Comparison of ENCODE assay signal across 9 cellular contexts in the genomic region with DNA sequence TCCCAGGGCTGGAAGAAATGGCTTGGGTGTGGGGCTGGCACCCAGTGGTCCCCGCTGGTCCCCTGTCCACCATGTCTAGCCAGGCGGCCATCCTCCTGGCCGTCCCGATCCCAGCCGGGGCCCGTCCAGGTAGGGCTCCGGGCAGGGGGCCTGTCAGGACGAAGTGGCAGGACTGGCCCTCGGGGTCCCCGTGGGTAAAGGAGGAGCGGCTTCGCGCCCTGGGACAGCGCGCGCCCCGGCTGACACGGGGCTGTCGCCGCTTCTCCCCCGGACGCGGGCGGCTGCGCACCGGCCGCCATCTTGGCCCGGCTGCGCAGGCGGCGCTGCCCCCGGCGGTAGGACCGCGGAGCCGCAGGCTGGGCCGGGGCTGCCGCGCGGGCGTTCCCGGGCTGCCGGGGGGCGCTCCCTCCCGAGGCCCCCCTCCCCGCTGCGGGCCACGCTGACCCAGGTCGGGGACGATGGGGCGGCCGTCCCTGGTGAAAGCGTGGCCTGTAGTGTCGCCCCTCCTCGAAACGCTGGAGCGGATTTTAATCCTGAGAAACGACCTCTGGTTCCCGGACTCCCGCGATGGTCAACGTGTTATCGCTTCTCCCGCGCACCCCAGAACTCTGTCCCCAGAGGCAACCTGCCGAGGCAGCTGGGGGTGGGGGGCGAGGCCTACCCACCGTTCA.
DNase-seq lines count a peak whose midpoint lies in the region; ATAC-seq and TF ChIP-seq lines count a peak whose summit lies in the region.
"Had no signal": no experiment of that assay in that cellular context is flagged by ENCODE, and none has a peak within 500 bp of the region (broad histone marks: within the 10 kb centered on the region; RNA-seq: fewer than 3 reads in every experiment).

No MANE protein-coding gene starts in this region.

- H3K18ac ChIP-seq in trophoblast cell (ENCODE audit: low read length), result peak overlapping the region; percentile 71

- no peak; a peak in 1 of 6 replicates for TF ChIP-seq CTCF in HCT116 (IDR thresholded peaks at IDR 0.05 in 2 of 3, conservative IDR thresholded peaks at IDR 0.05 in 1 of 3; ENCODE audit: borderline replicate concordance in 1 of 3, insufficient read depth in 1 of 3, low read depth in 2 of 3, low read length in 2 of 3)

- no peak overlapping the region for H2AK5ac ChIP-seq in trophoblast cell (ENCODE audit: low read length)

- POLR2A ChIA-PET in CD4-positive, alpha-beta memory T cell (lab: Charles Lee; ENCODE audit: partially characterized antibody), result interaction anchor here (1.5 to 3.8 kb wide), 4 partner anchors 18 to 60 kb away, joined by 4 to 15 read pairs (median 6); partner anchors contain the start of gene BCOR
- POLR2A ChIA-PET in HCT116 (lab: Charles Lee), result no interaction called here

- peak overlapping the region; percentile 86 for H4K8ac ChIP-seq in trophoblast cell (ENCODE audit: low read depth, low read length)

- peak overlapping the region; percentile 85 for H2BK120ac ChIP-seq in trophoblast cell (ENCODE audit: insufficient read depth, low read length, poor library complexity)

- BruUV-seq in HCT116 (replicated peaks; lab: Mats Ljungman, UMichigan), result no TSS peak

- no peak for TF ChIP-seq POLR2A in HCT116 (IDR thresholded peaks at IDR 0.05; ENCODE audit: borderline replicate concordance, extremely low read depth, insufficient read depth, insufficient read length)

- H3K9me2 ChIP-seq in HCT116 (ENCODE audit: insufficient read depth), result no peaks in the 10 kb centered on the region

- no peaks in the 10 kb centered on the region for H3K27me3 ChIP-seq in CD4-positive, alpha-beta memory T cell (ENCODE audit: insufficient read depth, low read length)
- no peaks in the 10 kb centered on the region for H3K27me3 ChIP-seq in HCT116 (ENCODE audit: insufficient read depth, low read length)
- peaks cover 16% of the 10 kb centered on the region for H3K27me3 ChIP-seq in trophoblast cell (ENCODE audit: insufficient read depth, low read length)

- H3K4me3 Mint-ChIP-seq in CD4-positive, alpha-beta memory T cell, result peak overlapping the region; percentile 76 to 87 (median 80)
- peak overlapping the region; percentile 71 for H3K4me3 Mint-ChIP-seq in activated T-helper 1 cell treated with anti-CD3 and anti-CD28 coated beads, Interleukin-12 subunit alpha, Interleukin-12 subunit beta, Interleukin-2, Interleukin-4 antibody, amounts not matched to agents 30 ng/mL and 10 ng/mL and 1 ng/mL, durations not matched to agents 14 hours and 24 hours and 36 hours

- peak overlapping the region; percentile 67 for H3K14ac ChIP-seq in trophoblast cell (ENCODE audit: low read length)

- H2AFZ ChIP-seq in HCT116 (ENCODE audit: low read depth, low read length, poor library complexity, severe bottlenecking), result peak overlapping the region; percentile 54
- H2AFZ ChIP-seq in trophoblast cell (ENCODE audit: insufficient read depth, low read length, poor library complexity), result peak overlapping the region; percentile 94

- TF ChIP-seq RAD21 in HCT116 (IDR thresholded peaks at IDR 0.05; ENCODE audit: low read depth), result no peak

- H3K9me3 Mint-ChIP-seq in CD4-positive, alpha-beta memory T cell, result peaks cover 0 to 1% (median 0%) of the 10 kb centered on the region in 8 donors
- H3K9me3 Mint-ChIP-seq in activated T-helper 1 cell treated with anti-CD3 and anti-CD28 coated beads, Interleukin-12 subunit alpha, Interleukin-12 subunit beta, Interleukin-2, Interleukin-4 antibody, amounts not matched to agents 30 ng/mL and 10 ng/mL and 1 ng/mL, durations not matched to agents 14 hours and 24 hours and 36 hours, result no peaks in the 10 kb centered on the region

- H3K9me3 ChIP-seq in CD4-positive, alpha-beta memory T cell (ENCODE audit: control insufficient read depth in 1 of 2, low read length in 2 of 2), result no peaks in the 10 kb centered on the region
- H3K9me3 ChIP-seq in HCT116 (ENCODE audit: control insufficient read depth in 1 of 2, insufficient read depth in 1 of 2, low read depth in 1 of 2, low read length in 2 of 2) (no peaks in the 10 kb centered on the region), trophoblast cell (ENCODE audit: insufficient read depth, low read depth, low read length) (no peaks in the 10 kb centered on the region)

- H3K4me3 ChIP-seq in CD4-positive, alpha-beta memory T cell (ENCODE audit: low read length in 2 of 2), result peak overlapping the region; percentile 17 to 38
- peak overlapping the region; percentile 45 to 59 for H3K4me3 ChIP-seq in HCT116 (replicated peaks in 1 of 2; ENCODE audit: low read depth in 1 of 2, low read length in 2 of 2)
- peak overlapping the region; percentile 70 for H3K4me3 ChIP-seq in trophoblast cell (ENCODE audit: low read depth, low read length)
- H3K4me3 ChIP-seq: SK-N-MC had no signal

- intact Hi-C loops in CD4-positive, alpha-beta memory T cell (cut with micrococcal nuclease), result no loop called here
- intact Hi-C loops in HCT116 (cut with micrococcal nuclease), result loop anchor here (5.0 kb wide), 1 partner anchor 51 kb away; no protein-coding TSS in a partner anchor
- intact Hi-C loops in activated T-helper 1 cell treated with anti-CD3 and anti-CD28 coated beads, Interleukin-12 subunit alpha, Interleukin-12 subunit beta, Interleukin-2, Interleukin-4 antibody, amounts not matched to agents 30 ng/mL and 10 ng/mL and 1 ng/mL, durations not matched to agents 14 hours and 24 hours and 36 hours (cut with micrococcal nuclease), result no loop called here
- intact Hi-C loops in cardiac septum (cut with DNase I), result loop anchor here (5.0 to 10.0 kb wide), 3 partner anchors 109 to 421 kb away; no protein-coding TSS in a partner anchor

- peak overlapping the region; percentile 93 for H4K91ac ChIP-seq in trophoblast cell (ENCODE audit: low read depth, low read length)

- RAD21 ChIA-PET in HCT116 (lab: Charles Lee; ENCODE audit: low non-redundant PET in 1 of 2, low total read pairs in 2 of 2, uncharacterized antibody in 2 of 2, unreplicated experiment in 2 of 2), result no interaction called here

- H3K4me2 ChIP-seq in HCT116 (ENCODE audit: low read length) (peak overlapping the region; percentile 90), trophoblast cell (ENCODE audit: low read length) (peak overlapping the region; percentile 90)

- no peak overlapping the region for H2BK5ac ChIP-seq in trophoblast cell (ENCODE audit: low read depth, low read length, poor library complexity)

- H3K4me1 Mint-ChIP-seq in CD4-positive, alpha-beta memory T cell, result peaks cover 1 to 16% (median 12%) of the 10 kb centered on the region in 4 donors
- H3K4me1 Mint-ChIP-seq in activated T-helper 1 cell treated with anti-CD3 and anti-CD28 coated beads, Interleukin-12 subunit alpha, Interleukin-12 subunit beta, Interleukin-2, Interleukin-4 antibody, amounts not matched to agents 30 ng/mL and 10 ng/mL and 1 ng/mL, durations not matched to agents 14 hours and 24 hours and 36 hours (ENCODE audit: low read depth), result peaks cover 12% of the 10 kb centered on the region

- H4K12ac ChIP-seq in trophoblast cell (ENCODE audit: low read depth, low read length), result peak overlapping the region; percentile 80

- peak overlapping the region; percentile 36 for H3K4ac ChIP-seq in trophoblast cell (ENCODE audit: low read depth, low read length)

- peak overlapping the region; percentile 84 for H2BK12ac ChIP-seq in trophoblast cell (ENCODE audit: low read length)

- ATAC-seq in HCT116 (peak; percentile 57), GM21515 (IDR thresholded peaks at IDR 0.05; ENCODE audit: unreplicated experiment) (no peak), GM19351 (IDR thresholded peaks at IDR 0.05; ENCODE audit: unreplicated experiment) (no peak)

- peak overlapping the region in 4 of 7 donors; percentile 22 to 73 (median 47) for H3K27ac Mint-ChIP-seq in CD4-positive, alpha-beta memory T cell
- H3K27ac Mint-ChIP-seq in activated T-helper 1 cell treated with anti-CD3 and anti-CD28 coated beads, Interleukin-12 subunit alpha, Interleukin-12 subunit beta, Interleukin-2, Interleukin-4 antibody, amounts not matched to agents 30 ng/mL and 10 ng/mL and 1 ng/mL, durations not matched to agents 14 hours and 24 hours and 36 hours, result peak overlapping the region; percentile 34

- peak in 1 of 5 donors; percentile 41 for DNase-seq in CD4-positive, alpha-beta memory T cell
- DNase-seq in HCT116 (ENCODE audit: low read depth, low spot score) (no peak), cardiac septum (ENCODE audit: low spot score) (peak; percentile 75), trophoblast cell (peak in 1 of 2 donors; percentile 57), NCI-H526 treated with DMSO at 0.1 percent for 48 hours (lab: John Stamatoyannopoulos, UW) (no peak)
- DNase-seq in activated T-helper 1 cell treated with anti-CD3 and anti-CD28 coated beads, Interleukin-12 subunit alpha, Interleukin-12 subunit beta, Interleukin-2, Interleukin-4 antibody, amounts not matched to agents 30 ng/mL and 10 ng/mL and 1 ng/mL, durations not matched to agents 14 hours and 24 hours and 36 hours (ENCODE audit: low spot score), result no peak

- WGBS in trophoblast cell (ENCODE audit: extremely low coverage, insufficient coverage, insufficient read length), result no CpG with 5 or more reads among the region's 68 CpGs

- no peak overlapping the region for H3K23ac ChIP-seq in trophoblast cell (ENCODE audit: low read length)

- H3K27me3 Mint-ChIP-seq in CD4-positive, alpha-beta memory T cell, result no peaks in the 10 kb centered on the region
- H3K27me3 Mint-ChIP-seq in activated T-helper 1 cell treated with anti-CD3 and anti-CD28 coated beads, Interleukin-12 subunit alpha, Interleukin-12 subunit beta, Interleukin-2, Interleukin-4 antibody, amounts not matched to agents 30 ng/mL and 10 ng/mL and 1 ng/mL, durations not matched to agents 14 hours and 24 hours and 36 hours (ENCODE audit: insufficient read depth), result no peaks in the 10 kb centered on the region

- peaks cover 7% of the 10 kb centered on the region for H3K79me1 ChIP-seq in trophoblast cell (ENCODE audit: low read length)

- H3K4me1 ChIP-seq in CD4-positive, alpha-beta memory T cell (ENCODE audit: insufficient read depth, low read length), result peaks cover 3% of the 10 kb centered on the region
- H3K4me1 ChIP-seq in HCT116 (ENCODE audit: control insufficient read depth in 1 of 2, insufficient read depth in 2 of 2, low read length in 2 of 2) (peaks cover 24 to 48% of the 10 kb centered on the region in 2 experiments), trophoblast cell (ENCODE audit: control insufficient read depth in 1 of 2, insufficient read depth in 2 of 2, low read length in 2 of 2) (peaks cover 25 to 30% of the 10 kb centered on the region in 2 experiments)

- H3K27ac ChIP-seq in CD4-positive, alpha-beta memory T cell (ENCODE audit: low read depth, low read length), result no peak overlapping the region
- H3K27ac ChIP-seq in HCT116 (ENCODE audit: low read depth, low read length), result peak overlapping the region; percentile 87
- no peak overlapping the region for H3K27ac ChIP-seq in trophoblast cell (ENCODE audit: low read depth, low read length)

- H4K20me1 ChIP-seq in HCT116 (ENCODE audit: insufficient read depth), result no peaks in the 10 kb centered on the region

- H3K9ac ChIP-seq in HCT116 (ENCODE audit: low read length), result peak overlapping the region; percentile 72
- no peak overlapping the region for H3K9ac ChIP-seq in trophoblast cell (ENCODE audit: low read length)

- H3K79me2 ChIP-seq in HCT116 (ENCODE audit: insufficient read depth, low read length) (peaks cover 7% of the 10 kb centered on the region), trophoblast cell (ENCODE audit: control insufficient read depth, insufficient read depth, low read length, poor library complexity) (peaks cover 3% of the 10 kb centered on the region)

- H3K36me3 ChIP-seq in CD4-positive, alpha-beta memory T cell (ENCODE audit: insufficient read depth, low read length), result no peaks in the 10 kb centered on the region
- H3K36me3 ChIP-seq in HCT116 (ENCODE audit: control insufficient read depth in 1 of 2, insufficient read depth in 2 of 2, low read length in 2 of 2), result no peaks in the 10 kb centered on the region
- no peaks in the 10 kb centered on the region for H3K36me3 ChIP-seq in trophoblast cell (ENCODE audit: control insufficient read depth in 1 of 2, insufficient read depth in 2 of 2, low read length in 2 of 2)

- no peaks in the 10 kb centered on the region for H3K36me3 Mint-ChIP-seq in CD4-positive, alpha-beta memory T cell
- H3K36me3 Mint-ChIP-seq in activated T-helper 1 cell treated with anti-CD3 and anti-CD28 coated beads, Interleukin-12 subunit alpha, Interleukin-12 subunit beta, Interleukin-2, Interleukin-4 antibody, amounts not matched to agents 30 ng/mL and 10 ng/mL and 1 ng/mL, durations not matched to agents 14 hours and 24 hours and 36 hours (ENCODE audit: low read depth), result no peaks in the 10 kb centered on the region

- CTCF ChIA-PET in CD4-positive, alpha-beta memory T cell (lab: Charles Lee; ENCODE audit: partially characterized antibody), result interaction anchor here (1.1 kb wide), 1 partner anchor 19 kb away, joined by 3 read pairs; no protein-coding TSS in a partner anchor
- CTCF ChIA-PET in HCT116 (lab: Charles Lee), result no interaction called here

Comparison
In these comparisons a context has a peak if more than half of its experiments do, and no peak if none do; other contexts are left out.
1. intact Hi-C loops: an anchor here in HCT116 (5.0 kb wide) and cardiac septum (5.0 to 10.0 kb wide); none called in CD4-positive, alpha-beta memory T cell and activated T-helper 1 cell treated with anti-CD3 and anti-CD28 coated beads, Interleukin-12 subunit alpha, Interleukin-12 subunit beta, Interleukin-2, Interleukin-4 antibody, amounts not matched to agents 30 ng/mL and 10 ng/mL and 1 ng/mL, durations not matched to agents 14 hours and 24 hours and 36 hours.